24 cellular contexts compared by ENCODE assay signal in genomic region chr1:17852383-17852782, GRCh38.
"Had no signal": no experiment of that assay in that cellular context is flagged by ENCODE, and none has a peak within 500 bp of the region (broad histone marks: within the 10 kb centered on the region; RNA-seq: fewer than 3 reads in every experiment).

No MANE protein-coding gene starts in this region.

- H3K9me3 ChIP-seq: adrenal gland, ascending aorta, colonic mucosa, neutrophil, pancreas, psoas muscle, right atrium auricular region had no signal

- H3K27me3 Mint-ChIP-seq: activated CD4-positive, alpha-beta T cell treated with anti-CD3 and anti-CD28 coated beads, Interleukin-2, amount 10 ng/mL, durations not matched to agents 7 days and 5 days had no signal

- DNase-seq: activated CD4-positive, alpha-beta T cell treated with anti-CD3 and anti-CD28 coated beads, Interleukin-2, amount 10 ng/mL, durations not matched to agents 7 days and 5 days; activated CD4-positive, CD25-positive, alpha-beta regulatory T cell treated with anti-CD3 and anti-CD28 coated beads, Interleukin-2, amount 50 U/mL, for 72 hours; activated CD8-positive, alpha-beta T cell treated with anti-CD3 and anti-CD28 coated beads, Interleukin-2, amount 10 ng/mL, durations not matched to agents 7 days and 5 days; activated gamma-delta T cell treated with Interleukin-2 at 50 U/mL for 16 hours; adrenal gland; central memory CD4-positive, alpha-beta T cell; colonic mucosa; effector memory CD8-positive, alpha-beta T cell; foreskin melanocyte; hippocampal formation; left ventricle myocardium superior; pancreas; psoas muscle; stimulated activated CD4-positive, alpha-beta T cell treated with anti-CD3 and anti-CD28 coated beads, Interleukin-4, amount 100 ng/mL, for 24 hours; stimulated activated naive CD8-positive, alpha-beta T cell treated with anti-CD3 and anti-CD28 coated beads, Interleukin-15, Interleukin-2, amounts not matched to agents 100 U/mL and 50 U/mL, for 24 hours; WERI-Rb-1 had no signal

- ATAC-seq: activated CD8-positive, alpha-beta T cell treated with anti-CD3 and anti-CD28 coated beads, Interleukin-2, amount 10 ng/mL, durations not matched to agents 7 days and 5 days; activated naive CD4-positive, alpha-beta T cell treated with anti-CD3 and anti-CD28 coated beads, Interleukin-2, amount 50 U/mL, for 72 hours; effector memory CD8-positive, alpha-beta T cell; esophagus mucosa; left ventricle myocardium superior; pancreas; psoas muscle; stimulated activated naive CD8-positive, alpha-beta T cell treated with anti-CD3 and anti-CD28 coated beads, Interleukin-15, Interleukin-2, amounts not matched to agents 100 U/mL and 50 U/mL, for 24 hours had no signal

- H3K27me3 ChIP-seq: adrenal gland, ascending aorta, colonic mucosa, dorsolateral prefrontal cortex, neutrophil, pancreas, right atrium auricular region had no signal

- H3K4me3 Mint-ChIP-seq: activated CD4-positive, alpha-beta T cell treated with anti-CD3 and anti-CD28 coated beads, Interleukin-2, amount 10 ng/mL, durations not matched to agents 7 days and 5 days; activated CD8-positive, alpha-beta T cell treated with anti-CD3 and anti-CD28 coated beads, Interleukin-2, amount 10 ng/mL, durations not matched to agents 7 days and 5 days; effector memory CD8-positive, alpha-beta T cell; memory B cell; natural killer cell treated with Interleukin-12 subunit alpha and Interleukin-12 subunit beta and Interleukin-15 and Interleukin-18, amount 100 ng/mL, for 72 hours had no signal

- H3K36me3 ChIP-seq: adrenal gland, ascending aorta, colonic mucosa, neutrophil, pancreas, right atrium auricular region, WERI-Rb-1 had no signal

- H3K9me3 Mint-ChIP-seq: activated CD4-positive, alpha-beta T cell treated with anti-CD3 and anti-CD28 coated beads, Interleukin-2, amount 10 ng/mL, durations not matched to agents 7 days and 5 days; natural killer cell treated with Interleukin-12 subunit alpha and Interleukin-12 subunit beta and Interleukin-15 and Interleukin-18, amount 100 ng/mL, for 72 hours had no signal

- H3K4me1 ChIP-seq: adrenal gland, ascending aorta, colonic mucosa, pancreas, psoas muscle, right atrium auricular region had no signal

- H3K4me3 ChIP-seq: adrenal gland, ascending aorta, colonic mucosa, dorsolateral prefrontal cortex, pancreas, psoas muscle, right atrium auricular region had no signal

- H3K4me1 Mint-ChIP-seq: activated CD4-positive, alpha-beta T cell treated with anti-CD3 and anti-CD28 coated beads, Interleukin-2, amount 10 ng/mL, durations not matched to agents 7 days and 5 days; memory B cell had no signal

- H3K27ac Mint-ChIP-seq: activated CD4-positive, alpha-beta T cell treated with anti-CD3 and anti-CD28 coated beads, Interleukin-2, amount 10 ng/mL, durations not matched to agents 7 days and 5 days; activated CD8-positive, alpha-beta T cell treated with anti-CD3 and anti-CD28 coated beads, Interleukin-2, amount 10 ng/mL, durations not matched to agents 7 days and 5 days; activated naive CD4-positive, alpha-beta T cell treated with anti-CD3 and anti-CD28 coated beads, Interleukin-2, amount 50 U/mL, for 72 hours; effector memory CD8-positive, alpha-beta T cell; memory B cell; natural killer cell treated with Interleukin-12 subunit alpha and Interleukin-12 subunit beta and Interleukin-15 and Interleukin-18, amount 100 ng/mL, for 72 hours had no signal

- H3K36me3 Mint-ChIP-seq: activated naive CD4-positive, alpha-beta T cell treated with anti-CD3 and anti-CD28 coated beads, Interleukin-2, amount 50 U/mL, for 72 hours; natural killer cell treated with Interleukin-12 subunit alpha and Interleukin-12 subunit beta and Interleukin-15 and Interleukin-18, amount 100 ng/mL, for 72 hours had no signal

- H3K27ac ChIP-seq: adrenal gland, ascending aorta, colonic mucosa, dorsolateral prefrontal cortex, neutrophil, pancreas, psoas muscle, right atrium auricular region, WERI-Rb-1 had no signal
